In genomic region chr1:153750026-153750995, GRCh38 we compare ENCODE assay signal across 10 cellular contexts. TPM values are rescaled to one million over a fixed set of nuclear protein-coding genes. Genes with fewer than 3 reads are reported as not detected.
DNase-seq lines count a peak whose midpoint lies in the region; ATAC-seq and TF ChIP-seq lines count a peak whose summit lies in the region.
"Had no signal": no experiment of that assay in that cellular context is flagged by ENCODE, and none has a peak within 500 bp of the region (broad histone marks: within the 10 kb centered on the region; RNA-seq: fewer than 3 reads in every experiment).

No MANE protein-coding gene starts in this region.

- H3K4me1 ChIP-seq in testis: peaks cover 33% of the 10 kb centered on the region

- ATAC-seq in left colon (peak; percentile 90), HG02885 (IDR thresholded peaks at IDR 0.05; ENCODE audit: poor library complexity, unreplicated experiment) (no peak)

- H3K4me3 Mint-ChIP-seq in activated naive CD4-positive, alpha-beta T cell treated with anti-CD3 and anti-CD28 coated beads for 36 hours: no peak overlapping the region

- H3K27ac ChIP-seq in HL-60 (replicated peaks): peak overlapping the region; percentile 24
- peak overlapping the region; percentile 89 to 92 for H3K27ac ChIP-seq in coronary artery
- H3K27ac ChIP-seq in testis: peak overlapping the region; percentile 28 to 89

- no peaks in the 10 kb centered on the region for H3K36me3 ChIP-seq in testis (ENCODE audit: low read depth, missing control alignments)

- H3K4me1 Mint-ChIP-seq in activated naive CD4-positive, alpha-beta T cell treated with anti-CD3 and anti-CD28 coated beads for 36 hours (ENCODE audit: low read depth): peaks cover 2% of the 10 kb centered on the region

- TF ChIP-seq POLR2A in testis (IDR thresholded peaks at IDR 0.05): no peak

- DNase-seq in HL-60 (ENCODE audit: low read depth in 1 of 2, low spot score in 1 of 2) (no peak), coronary artery (ENCODE audit: low spot score) (no peak), left colon (no peak), testis (peak; percentile 40), NCI-H2081 (lab: John Stamatoyannopoulos, UW) (no peak), medulla oblongata (ENCODE audit: extremely low spot score) (no peak)
- DNase-seq in activated naive CD4-positive, alpha-beta T cell treated with anti-CD3 and anti-CD28 coated beads for 36 hours: no peak
- DNase-seq: cortex of kidney had no signal

- H3K9me3 ChIP-seq in testis: no peaks in the 10 kb centered on the region

- 39 to 40% methylated on average over 6 of the region's 6 CpGs for WGBS in testis, 2 donors

- TF ChIP-seq CTCF in HL-60 (IDR thresholded peaks at IDR 0.05; ENCODE audit: insufficient read depth, low read length): no peak
- no peak for TF ChIP-seq CTCF in coronary artery (IDR thresholded peaks at IDR 0.05)
- TF ChIP-seq CTCF in testis (IDR thresholded peaks at IDR 0.05): peak in 1 of 3 experiments; percentile 34

- H3K36me3 Mint-ChIP-seq in activated naive CD4-positive, alpha-beta T cell treated with anti-CD3 and anti-CD28 coated beads for 36 hours (ENCODE audit: low read depth): peaks cover 36% of the 10 kb centered on the region

- H3K27me3 ChIP-seq in HL-60 (ENCODE audit: insufficient read depth, poor library complexity, severe bottlenecking) (no peaks in the 10 kb centered on the region), testis (no peaks in the 10 kb centered on the region)

- H3K4me3 ChIP-seq in HL-60 (replicated peaks; ENCODE audit: insufficient read depth, low read length) (no peak overlapping the region), coronary artery (no peak overlapping the region), testis (no peak overlapping the region)

- intact Hi-C loops in left colon (cut with DNase I, micrococcal nuclease) (no loop called here), testis (cut with DNase I; ENCODE audit: low total_unique reads) (no loop called here)
- intact Hi-C loops in activated naive CD4-positive, alpha-beta T cell treated with anti-CD3 and anti-CD28 coated beads for 36 hours (cut with micrococcal nuclease): no loop called here

- H3K9me3 Mint-ChIP-seq in activated naive CD4-positive, alpha-beta T cell treated with anti-CD3 and anti-CD28 coated beads for 36 hours: no peaks in the 10 kb centered on the region
- H3K9me3 Mint-ChIP-seq: activated T-helper 2 cell treated with anti-CD3 and anti-CD28 coated beads, Interferon-gamma antibody, Interleukin-2, Interleukin-4, amounts not matched to agents 10 μg/mL and 5 μg/mL and 100 μg/mL, durations not matched to agents 14 hours and 24 hours and 36 hours had no signal

- CTCF ChIA-PET in activated naive CD4-positive, alpha-beta T cell treated with anti-CD3 and anti-CD28 coated beads for 36 hours (lab: Charles Lee): interaction anchor here (0.7 to 6.3 kb wide), 7 partner anchors 9 to 131 kb away, joined by 3 to 52 read pairs (median 3); partner anchors contain the start of gene NPR1

- H3K27ac Mint-ChIP-seq in activated naive CD4-positive, alpha-beta T cell treated with anti-CD3 and anti-CD28 coated beads for 36 hours: no peak overlapping the region
- H3K27ac Mint-ChIP-seq: activated T-helper 2 cell treated with anti-CD3 and anti-CD28 coated beads, Interferon-gamma antibody, Interleukin-2, Interleukin-4, amounts not matched to agents 10 μg/mL and 5 μg/mL and 100 μg/mL, durations not matched to agents 14 hours and 24 hours and 36 hours had no signal

- H3K27me3 Mint-ChIP-seq in activated naive CD4-positive, alpha-beta T cell treated with anti-CD3 and anti-CD28 coated beads for 36 hours (ENCODE audit: low read depth): no peaks in the 10 kb centered on the region

RNA-seq across cellular contexts. Expression of gene INTS3, which starts 22.5 kb away (rescaled TPM):
- total RNA-seq in left colon: 10 to 100 TPM; 25.8 to 28.1 TPM
- 100 to 1,000 TPM; 113 to 121 TPM for total RNA-seq in testis
- 66.1 TPM for polyA plus RNA-seq in testis (ENCODE audit: insufficient read depth, low read depth, low replicate concordance)
- 10 to 100 TPM; 39.3 to 40.4 TPM for total RNA-seq in activated naive CD4-positive, alpha-beta T cell treated with anti-CD3 and anti-CD28 coated beads for 36 hours

RNA-seq across cellular contexts. Expression of gene SLC27A3, which starts 24.9 kb away (rescaled TPM):
- total RNA-seq in left colon (10 to 100 TPM; 22.5 to 24.8 TPM), testis (10 to 100 TPM; 38.5 to 54.9 TPM)
- polyA plus RNA-seq in testis (ENCODE audit: insufficient read depth, low read depth, low replicate concordance): 83.3 TPM
- total RNA-seq in activated naive CD4-positive, alpha-beta T cell treated with anti-CD3 and anti-CD28 coated beads for 36 hours: 1 to 10 TPM; 2.7 to 4.3 TPM

Comparison
In these comparisons a context has a peak if more than half of its experiments do, and no peak if none do; other contexts are left out.
1. H3K27ac ChIP-seq: peak in every context shown above with its lines; median percentile 90 in coronary artery; 58 in testis; 24 in HL-60.
2. RNA of gene SLC27A3, which starts 24.9 kb away (total RNA-seq): 38.5 to 54.9 TPM in testis and 22.5 to 24.8 TPM in left colon; 2.7 to 4.3 TPM in activated naive CD4-positive, alpha-beta T cell treated with anti-CD3 and anti-CD28 coated beads for 36 hours; every median in the first group is over 4 times any median in the second.